In genomic region chr5:59356813-59357381, GRCh38 we compare ENCODE assay signal across 12 cellular contexts.
DNase-seq lines count a peak whose midpoint lies in the region; ATAC-seq and TF ChIP-seq lines count a peak whose summit lies in the region.
"Had no signal": no experiment of that assay in that cellular context is flagged by ENCODE, and none has a peak within 500 bp of the region (broad histone marks: within the 10 kb centered on the region; RNA-seq: fewer than 3 reads in every experiment).

No MANE protein-coding gene starts in this region.

- TF ChIP-seq POLR2A in NB4 (IDR thresholded peaks at IDR 0.05; ENCODE audit: extremely low read depth, insufficient read length) (no peak), gastrocnemius medialis (IDR thresholded peaks at IDR 0.05) (peak in 1 of 2 donors; percentile 62)

- H3K4me3 ChIP-seq in NB4 (ENCODE audit: low read depth, low read length) = no peak overlapping the region
- no peak overlapping the region for H3K4me3 ChIP-seq in colonic mucosa
- H3K4me3 ChIP-seq in gastrocnemius medialis = peak overlapping the region; percentile 43 to 57 (median 53)
- H3K4me3 ChIP-seq: body of pancreas, SK-N-MC had no signal

- DNase-seq in NB4 (ENCODE audit: low read depth) = peak; percentile 47
- DNase-seq in colonic mucosa = no peak
- DNase-seq in left lobe of liver (ENCODE audit: low spot score) = peak; percentile 46
- DNase-seq in gastrocnemius medialis = peak; percentile 60 to 76
- no peak for DNase-seq in NCI-H2081 treated with DMSO at 0.1 percent for 48 hours (lab: John Stamatoyannopoulos, UW)
- no peak for DNase-seq in stimulated activated CD4-positive, alpha-beta T cell treated with anti-CD3 and anti-CD28 coated beads, Interleukin-2, amount 100 ng/mL, for 24 hours
- DNase-seq in NCI-H2029 treated with DMSO at 0.1 percent for 48 hours (lab: John Stamatoyannopoulos, UW) = no peak
- DNase-seq: CD8-positive, alpha-beta memory T cell; NCI-H2081 had no signal

- H3K4me1 ChIP-seq in colonic mucosa = no peaks in the 10 kb centered on the region
- H3K4me1 ChIP-seq in gastrocnemius medialis = peaks cover 40 to 88% of the 10 kb centered on the region in 2 donors

- H3K36me3 ChIP-seq in colonic mucosa (no peaks in the 10 kb centered on the region), gastrocnemius medialis (no peaks in the 10 kb centered on the region)

- TF ChIP-seq CTCF in NB4 (IDR thresholded peaks at IDR 0.05; ENCODE audit: low read depth, low read length) = no peak
- no peak for TF ChIP-seq CTCF in colonic mucosa (IDR thresholded peaks at IDR 0.05)
- peak in 1 of 5 experiments; percentile 37 for TF ChIP-seq CTCF in gastrocnemius medialis (IDR thresholded peaks at IDR 0.05 in 4 of 5, conservative IDR thresholded peaks at IDR 0.05 in 1 of 5)

- H3K9ac ChIP-seq in colonic mucosa (ENCODE audit: low read depth in 2 of 2, low read length in 2 of 2) = no peak overlapping the region

- H3K9me3 ChIP-seq in colonic mucosa = no peaks in the 10 kb centered on the region
- H3K9me3 ChIP-seq in gastrocnemius medialis = no peaks in the 10 kb centered on the region
- H3K9me3 ChIP-seq: body of pancreas had no signal

- in situ Hi-C loops in gastrocnemius medialis (cut with MboI; ENCODE audit: low sequenced_read_pairs in 4 of 4) = loop anchor here (25.0 kb wide), 3 partner anchors 320 to 470 kb away; no protein-coding TSS in a partner anchor

- peak; percentile 46 for ATAC-seq in left lobe of liver
- ATAC-seq in gastrocnemius medialis = peak; percentile 53 to 67
- ATAC-seq in HG03097 (IDR thresholded peaks at IDR 0.05; ENCODE audit: low FRiP score, unreplicated experiment) = no peak
- ATAC-seq: body of pancreas had no signal

- intact Hi-C loops in colonic mucosa (cut with DNase I) (no loop called here), gastrocnemius medialis (cut with DNase I; ENCODE audit: low total_unique reads) (loop anchor here (5.0 kb wide), 1 partner anchor 185 kb away; no protein-coding TSS in a partner anchor)

- H3K27ac ChIP-seq in colonic mucosa (peak overlapping the region; percentile 41), gastrocnemius medialis (peak overlapping the region; percentile 81 to 86 (median 83))
- H3K27ac ChIP-seq: body of pancreas, SK-N-MC had no signal

- H3K27me3 ChIP-seq in colonic mucosa = no peaks in the 10 kb centered on the region
- no peaks in the 10 kb centered on the region for H3K27me3 ChIP-seq in gastrocnemius medialis
- H3K27me3 ChIP-seq: body of pancreas had no signal

Comparison
In these comparisons a context has a peak if more than half of its experiments do, and no peak if none do; other contexts are left out.
1. DNase-seq: peak in NB4 (single experiment), left lobe of liver (single experiment) and gastrocnemius medialis (2 of 2); none in colonic mucosa (single experiment), NCI-H2081 treated with DMSO at 0.1 percent for 48 hours (single experiment), stimulated activated CD4-positive, alpha-beta T cell treated with anti-CD3 and anti-CD28 coated beads, Interleukin-2, amount 100 ng/mL, for 24 hours (0 of 2) and NCI-H2029 treated with DMSO at 0.1 percent for 48 hours (single experiment).
2. H3K4me3 ChIP-seq: peak in gastrocnemius medialis (4 of 4); none in NB4 (single experiment) and colonic mucosa (single experiment).